ENCODE assay signal across 8 cellular contexts in genomic region chr10:22713853-22714523, GRCh38. TPM values are rescaled to one million over a fixed set of nuclear protein-coding genes. Genes with fewer than 3 reads are reported as not detected.
DNase-seq lines count a peak whose midpoint lies in the region; ATAC-seq and TF ChIP-seq lines count a peak whose summit lies in the region.

No MANE protein-coding gene starts in this region.

- peak overlapping the region; percentile 67 for H3K27ac Mint-ChIP-seq in stimulated activated naive CD8-positive, alpha-beta T cell treated with anti-CD3 and anti-CD28 coated beads, Interleukin-15, Interleukin-2, amounts not matched to agents 100 ng/mL and 50 ng/mL, for 24 hours

- H3K4me3 ChIP-seq in AG04450 (ENCODE audit: low read depth, low read length) (peak overlapping the region; percentile 96), colonic mucosa (peak overlapping the region; percentile 81)

- POLR2A ChIA-PET in AG04450 (lab: Yijun Ruan, JAX): interaction anchor here (0.6 to 1.2 kb wide), 5 partner anchors 9 to 374 kb away, joined by 3 to 4 read pairs (median 3); no protein-coding TSS in a partner anchor

- ATAC-seq in GM19438 (IDR thresholded peaks at IDR 0.05; ENCODE audit: low read depth, unreplicated experiment) (peak; percentile 32), HG03521 (IDR thresholded peaks at IDR 0.05; ENCODE audit: unreplicated experiment) (peak; percentile 25)

- H3K9me3 Mint-ChIP-seq in stimulated activated naive CD8-positive, alpha-beta T cell treated with anti-CD3 and anti-CD28 coated beads, Interleukin-15, Interleukin-2, amounts not matched to agents 100 ng/mL and 50 ng/mL, for 24 hours: no peaks in the 10 kb centered on the region

- no peaks in the 10 kb centered on the region for H3K36me3 ChIP-seq in colonic mucosa

- H3K9me3 ChIP-seq in AG04450 (ENCODE audit: control insufficient read depth, insufficient read depth, low read length) (no peaks in the 10 kb centered on the region), colonic mucosa (no peaks in the 10 kb centered on the region)

- peak overlapping the region; percentile 92 for H3K4me3 Mint-ChIP-seq in stimulated activated naive CD8-positive, alpha-beta T cell treated with anti-CD3 and anti-CD28 coated beads, Interleukin-15, Interleukin-2, amounts not matched to agents 100 ng/mL and 50 ng/mL, for 24 hours

- no peaks in the 10 kb centered on the region for H3K27me3 Mint-ChIP-seq in stimulated activated naive CD8-positive, alpha-beta T cell treated with anti-CD3 and anti-CD28 coated beads, Interleukin-15, Interleukin-2, amounts not matched to agents 100 ng/mL and 50 ng/mL, for 24 hours

- H3K27ac ChIP-seq in AG04450 (ENCODE audit: low read depth, low read length): peak overlapping the region; percentile 31
- peak overlapping the region; percentile 65 for H3K27ac ChIP-seq in colonic mucosa

- CTCF ChIA-PET in AG04450 (lab: Charles Lee): no interaction called here

- peak overlapping the region; percentile 81 to 96 for H3K9ac ChIP-seq in colonic mucosa (ENCODE audit: low read depth in 2 of 2, low read length in 2 of 2)

- DNase-seq in AG04450 (ENCODE audit: low read depth, low spot score): no peak
- DNase-seq in T-helper 9 cell: peak; percentile 15
- peak; percentile 30 for DNase-seq in colonic mucosa
- peak; percentile 41 to 47 for DNase-seq in lung microvascular endothelial cell (ENCODE audit: low read depth in 2 of 2)
- no peak for DNase-seq in NK-92 (lab: John Stamatoyannopoulos, UW; ENCODE audit: unreplicated experiment)

- intact Hi-C loops in colonic mucosa (cut with DNase I): loop anchor here (10.0 kb wide), 1 partner anchor 709 kb away; the partner anchor contains the start of gene DNAJC1

- H3K36me3 Mint-ChIP-seq in stimulated activated naive CD8-positive, alpha-beta T cell treated with anti-CD3 and anti-CD28 coated beads, Interleukin-15, Interleukin-2, amounts not matched to agents 100 ng/mL and 50 ng/mL, for 24 hours (ENCODE audit: low read depth): peaks cover 13% of the 10 kb centered on the region

- no peaks in the 10 kb centered on the region for H3K27me3 ChIP-seq in AG04450 (ENCODE audit: control insufficient read depth, insufficient read depth, low read length)
- H3K27me3 ChIP-seq in colonic mucosa: no peaks in the 10 kb centered on the region

- H3K4me1 ChIP-seq in colonic mucosa: peaks cover 6% of the 10 kb centered on the region

- H3K4me1 Mint-ChIP-seq in stimulated activated naive CD8-positive, alpha-beta T cell treated with anti-CD3 and anti-CD28 coated beads, Interleukin-15, Interleukin-2, amounts not matched to agents 100 ng/mL and 50 ng/mL, for 24 hours (ENCODE audit: low read depth): peaks cover 39% of the 10 kb centered on the region

- TF ChIP-seq CTCF in AG04450 (IDR thresholded peaks at IDR 0.05; ENCODE audit: low read depth, low read length) (no peak), colonic mucosa (IDR thresholded peaks at IDR 0.05) (no peak)

RNA-seq across cellular contexts. Expression of gene PIP4K2A, which starts 0.4 kb away (rescaled TPM):
- polyA plus RNA-seq in AG04450 (2011; rRNA removed): 21.5 and 24.1 TPM in 2 replicates
- 24.2 and 31.8 TPM in 2 replicates for polyA minus RNA-seq in AG04450 (2011; rRNA and poly(A)+ RNA removed)
- 10 to 100 TPM; 12.1 to 14.9 TPM for total RNA-seq in colonic mucosa
- 24.8 and 32.3 TPM in 2 replicates for total RNA-seq in lung microvascular endothelial cell

Comparison
In these comparisons a context has a peak if more than half of its experiments do, and no peak if none do; other contexts are left out.
1. DNase-seq: peak in T-helper 9 cell (single experiment), colonic mucosa (single experiment) and lung microvascular endothelial cell (2 of 2); none in AG04450 (single experiment) and NK-92 (single experiment).